In genomic region chr6:5095236-5095635, GRCh38 we compare ENCODE assay signal across 10 cellular contexts. TPM values are rescaled to one million over a fixed set of nuclear protein-coding genes. Genes with fewer than 3 reads are reported as not detected.
DNase-seq lines count a peak whose midpoint lies in the region; ATAC-seq lines count a peak whose summit lies in the region.
"Had no signal": no experiment of that assay in that cellular context is flagged by ENCODE, and none has a peak within 500 bp of the region (broad histone marks: within the 10 kb centered on the region; RNA-seq: fewer than 3 reads in every experiment).

No MANE protein-coding gene starts in this region.

- H3K36me3 ChIP-seq in MG63 (no peaks in the 10 kb centered on the region), aorta (ENCODE audit: control insufficient read depth in 1 of 2, insufficient read depth in 2 of 2, low read length in 1 of 2) (no peaks in the 10 kb centered on the region)

- no peak overlapping the region for H3K27ac ChIP-seq in aorta (ENCODE audit: low read depth in 1 of 2, low read length in 2 of 2)

- H3K9me3 ChIP-seq in MG63 (no peaks in the 10 kb centered on the region), aorta (ENCODE audit: control insufficient read depth, low read length) (no peaks in the 10 kb centered on the region)

- H3K4me3 ChIP-seq in MG63 (no peak overlapping the region), aorta (ENCODE audit: low read length in 2 of 2) (no peak overlapping the region)

- peak; percentile 13 for DNase-seq in MG63
- DNase-seq in myocyte (ENCODE audit: low read depth), result peak; percentile 55
- DNase-seq in GM03348 (ENCODE audit: low spot score), result no peak
- DNase-seq in aorta, result no peak
- no peak for DNase-seq in stimulated activated CD4-positive, alpha-beta T cell treated with anti-CD3 and anti-CD28 coated beads, Interleukin-4, amount 100 ng/mL, for 1 hour
- DNase-seq in left colon, result no peak
- DNase-seq: activated naive CD4-positive, alpha-beta T cell; erythroblast had no signal

- WGBS in aorta, 2 donors, result 73 to 78% methylated on average over 3 of the region's 3 CpGs

- ATAC-seq in GM18907 (IDR thresholded peaks at IDR 0.05; ENCODE audit: unreplicated experiment) (peak; percentile 72), HG02610 (IDR thresholded peaks at IDR 0.05; ENCODE audit: unreplicated experiment) (peak; percentile 59), aorta (ENCODE audit: low FRiP score) (no peak), left colon (no peak)

- no peaks in the 10 kb centered on the region for H3K4me1 ChIP-seq in aorta (ENCODE audit: control insufficient read depth in 1 of 2, insufficient read depth in 2 of 2, low read length in 2 of 2)

- intact Hi-C loops in aorta (cut with DNase I) (no loop called here), left colon (cut with DNase I, micrococcal nuclease) (no loop called here)

- H3K27me3 ChIP-seq in MG63 (no peaks in the 10 kb centered on the region), aorta (ENCODE audit: control insufficient read depth in 1 of 2, insufficient read depth in 2 of 2, low read length in 1 of 2) (no peaks in the 10 kb centered on the region)

RNA-seq across cellular contexts. Expression of gene PPP1R3G, which starts 10.1 kb away (rescaled TPM):
- total RNA-seq in MG63 (2014; rRNA removed; shearing (Covaris generic); ENCODE audit: low replicate concordance), result 0.16 TPM in 1 of 2 replicates, not detected in the other
- 0.31 and 1.0 TPM in 2 replicates for total RNA-seq in myocyte
- polyA plus RNA-seq in myocyte (2012), result 0.58 TPM
- total RNA-seq in aorta, result 1 to 10 TPM; 1.7 to 5.3 TPM
- under 1 TPM; 0.41 to 0.63 TPM for polyA plus RNA-seq in aorta
- total RNA-seq in left colon, result 1 to 10 TPM in 1 of 2 donors, under 1 TPM in 1; 0.98 to 1.6 TPM

Comparison
In these comparisons a context has a peak if more than half of its experiments do, and no peak if none do; other contexts are left out.
1. ATAC-seq: peak in GM18907 (single experiment) and HG02610 (single experiment); none in aorta (single experiment) and left colon (single experiment).
2. DNase-seq: peak in MG63 (single experiment) and myocyte (single experiment); none in GM03348 (single experiment), aorta (0 of 2), stimulated activated CD4-positive, alpha-beta T cell treated with anti-CD3 and anti-CD28 coated beads, Interleukin-4, amount 100 ng/mL, for 1 hour (single experiment) and left colon (0 of 2).